8 cellular contexts compared by ENCODE assay signal in the genomic region with DNA sequence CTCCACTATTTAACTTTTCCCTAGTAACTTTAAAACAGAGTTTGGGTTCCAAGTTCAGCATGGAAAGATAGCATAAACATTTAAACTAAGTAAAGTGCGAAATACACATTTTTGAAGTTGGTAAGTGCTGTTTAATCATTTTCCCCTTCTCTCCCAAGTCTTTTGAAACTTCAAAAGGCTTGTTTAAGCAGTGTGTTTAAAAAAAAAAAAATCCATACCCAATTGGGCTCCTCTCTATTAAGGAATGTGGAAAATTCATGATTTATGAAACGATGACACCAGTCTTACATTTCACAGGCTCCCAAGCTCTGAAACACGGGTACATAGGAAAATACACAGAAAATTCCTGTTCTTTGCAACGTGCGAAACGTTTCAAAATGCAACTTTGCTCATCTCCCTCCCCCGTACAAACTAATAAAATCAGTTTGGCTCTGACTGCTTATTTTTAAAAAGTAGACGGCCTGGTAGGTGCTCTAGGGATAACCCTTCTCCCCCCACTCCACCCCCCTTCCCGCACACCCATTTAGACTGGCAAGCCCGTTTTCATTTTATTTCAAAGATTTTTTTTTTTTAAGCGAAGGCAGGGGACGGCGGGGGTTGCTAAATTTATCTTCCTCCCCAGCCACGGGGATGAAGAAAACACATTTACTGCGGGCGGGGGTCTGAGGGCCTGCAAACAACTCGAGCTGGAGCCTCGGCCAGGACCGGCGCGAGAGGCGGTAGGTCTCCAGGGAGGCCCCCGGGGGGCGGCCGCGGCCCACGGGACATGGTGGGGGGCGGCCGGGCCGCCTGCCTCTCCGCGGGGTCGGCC. TPM values are rescaled to one million over a fixed set of nuclear protein-coding genes. Genes with fewer than 3 reads are reported as not detected.
A peak's percentile ranks its signal among the peaks of the same experiment; 100 is the strongest.
DNase-seq lines count a peak whose midpoint lies in the region; ATAC-seq, FAIRE-seq and TF ChIP-seq lines count a peak whose summit lies in the region.

No MANE protein-coding gene starts in this region.

- TF ChIP-seq CTCF in astrocyte (IDR thresholded peaks at IDR 0.05; ENCODE audit: insufficient read depth, low read depth, low read length): no peak
- no peak for TF ChIP-seq CTCF in kidney epithelial cell (IDR thresholded peaks at IDR 0.05; ENCODE audit: insufficient read depth, low read length, poor library complexity, severe bottlenecking)
- no peak for TF ChIP-seq CTCF in GM13976 (IDR thresholded peaks at IDR 0.05; ENCODE audit: borderline replicate concordance, control extremely low read depth, extremely low read depth, insufficient read depth, missing control alignments)

- H3K27ac ChIP-seq in astrocyte (ENCODE audit: low read depth, low read length): peak overlapping the region; percentile 87

- H3K79me2 ChIP-seq in astrocyte (ENCODE audit: insufficient read depth, low read length): peaks cover 35% of the 10 kb centered on the region

- H3K27me3 ChIP-seq in astrocyte (ENCODE audit: insufficient read depth, low read length): no peaks in the 10 kb centered on the region
- H3K27me3 ChIP-seq in kidney epithelial cell (ENCODE audit: control insufficient read depth, insufficient read depth, low read length): no peaks in the 10 kb centered on the region

- no peaks in the 10 kb centered on the region for H3K9me3 ChIP-seq in astrocyte (ENCODE audit: insufficient read depth, low read depth, low read length)

- peaks cover 33% of the 10 kb centered on the region for H4K20me1 ChIP-seq in astrocyte (ENCODE audit: insufficient read depth, low read length)

- in situ Hi-C loops in GM13976 (cut with MboI; ENCODE audit: low sequenced_read_pairs, unreplicated experiment): no loop called here

- peaks cover 3% of the 10 kb centered on the region for H3K36me3 ChIP-seq in astrocyte (ENCODE audit: insufficient read depth, low read length)
- H3K36me3 ChIP-seq in kidney epithelial cell (ENCODE audit: control insufficient read depth, insufficient read depth, low read length): no peaks in the 10 kb centered on the region

- H3K4me3 ChIP-seq in astrocyte (ENCODE audit: insufficient read depth, low read depth, low read length) (peak overlapping the region; percentile 51), kidney epithelial cell (ENCODE audit: low read depth, low read length) (peak overlapping the region; percentile 89)

- ATAC-seq in stimulated activated memory B cell treated with anti-CD40 and anti-IgM and Interleukin-4, amounts not matched to agents 10 μg/mL and 1 μg/mL and 100 μg/mL, for 72 hours: peak; percentile 44

- H3K27ac Mint-ChIP-seq in astrocyte (ENCODE audit: unreplicated experiment): peak overlapping the region; percentile 95
- H3K27ac Mint-ChIP-seq in stimulated activated memory B cell treated with anti-CD40 and anti-IgM and Interleukin-4, amounts not matched to agents 10 μg/mL and 1 μg/mL and 100 μg/mL, for 72 hours: peak overlapping the region; percentile 85

- DNase-seq in stimulated activated CD4-positive, alpha-beta T cell treated with anti-CD3 and anti-CD28 coated beads, Interleukin-2, amount 100 ng/mL, for 4 hours (ENCODE audit: low read depth): peak; percentile 2
- DNase-seq in stimulated activated CD4-positive, alpha-beta T cell treated with anti-CD3 and anti-CD28 coated beads, Interleukin-2, amount 100 ng/mL, for 48 hours: no peak
- DNase-seq in NAMALWA (ENCODE audit: low spot score): peak; percentile 42
- DNase-seq in astrocyte (ENCODE audit: low read depth): peak; percentile 55
- DNase-seq in kidney epithelial cell (ENCODE audit: low read depth): no peak
- DNase-seq in GM13976 (ENCODE audit: low spot score): no peak
- no peak for DNase-seq in NCI-H1105 (lab: John Stamatoyannopoulos, UW)

- H3K36me3 Mint-ChIP-seq in astrocyte (ENCODE audit: low read depth, unreplicated experiment): no peaks in the 10 kb centered on the region
- H3K36me3 Mint-ChIP-seq in stimulated activated memory B cell treated with anti-CD40 and anti-IgM and Interleukin-4, amounts not matched to agents 10 μg/mL and 1 μg/mL and 100 μg/mL, for 72 hours: peaks cover 6% of the 10 kb centered on the region

- peak; percentile 91 for FAIRE-seq in astrocyte (lab: Jason Lieb, UNC)

- peak overlapping the region; percentile 93 for H3K4me2 ChIP-seq in astrocyte (ENCODE audit: low read length)

- peaks cover 32% of the 10 kb centered on the region for H3K4me1 ChIP-seq in astrocyte (ENCODE audit: insufficient read depth, low read length)

- H3K9ac ChIP-seq in astrocyte (ENCODE audit: low read length): peak overlapping the region; percentile 94

- peak overlapping the region; percentile 85 for H3K4me3 Mint-ChIP-seq in astrocyte (ENCODE audit: unreplicated experiment)
- peak overlapping the region; percentile 74 for H3K4me3 Mint-ChIP-seq in stimulated activated memory B cell treated with anti-CD40 and anti-IgM and Interleukin-4, amounts not matched to agents 10 μg/mL and 1 μg/mL and 100 μg/mL, for 72 hours

- no peaks in the 10 kb centered on the region for H3K9me3 Mint-ChIP-seq in astrocyte (ENCODE audit: unreplicated experiment)
- H3K9me3 Mint-ChIP-seq in stimulated activated memory B cell treated with anti-CD40 and anti-IgM and Interleukin-4, amounts not matched to agents 10 μg/mL and 1 μg/mL and 100 μg/mL, for 72 hours: no peaks in the 10 kb centered on the region

- no peaks in the 10 kb centered on the region for H3K27me3 Mint-ChIP-seq in astrocyte (ENCODE audit: low read depth, unreplicated experiment)
- H3K27me3 Mint-ChIP-seq in stimulated activated memory B cell treated with anti-CD40 and anti-IgM and Interleukin-4, amounts not matched to agents 10 μg/mL and 1 μg/mL and 100 μg/mL, for 72 hours: no peaks in the 10 kb centered on the region

- peaks cover 19% of the 10 kb centered on the region for H3K4me1 Mint-ChIP-seq in astrocyte (ENCODE audit: low read depth, unreplicated experiment)
- peaks cover 32% of the 10 kb centered on the region for H3K4me1 Mint-ChIP-seq in stimulated activated memory B cell treated with anti-CD40 and anti-IgM and Interleukin-4, amounts not matched to agents 10 μg/mL and 1 μg/mL and 100 μg/mL, for 72 hours

- H2AFZ ChIP-seq in astrocyte (ENCODE audit: low read depth, low read length): peak overlapping the region; percentile 41

RNA-seq across cellular contexts. Expression of a gene that starts 0.8 kb away (rescaled TPM):
- total RNA-seq in astrocyte (35.7 and 40.9 TPM in 2 replicates), kidney epithelial cell (17.6 and 19.7 TPM in 2 replicates)

Comparison
In these comparisons a context has a peak if more than half of its experiments do, and no peak if none do; other contexts are left out.
1. DNase-seq: peak in stimulated activated CD4-positive, alpha-beta T cell treated with anti-CD3 and anti-CD28 coated beads, Interleukin-2, amount 100 ng/mL, for 4 hours (single experiment), NAMALWA (single experiment) and astrocyte (single experiment); none in stimulated activated CD4-positive, alpha-beta T cell treated with anti-CD3 and anti-CD28 coated beads, Interleukin-2, amount 100 ng/mL, for 48 hours (0 of 2), kidney epithelial cell (single experiment), GM13976 (single experiment) and NCI-H1105 (single experiment).